ENCODE assay signal across 1 cellular context in genomic region chr7:97927797-97928748, GRCh38.
TF ChIP-seq lines count a peak whose summit lies in the region.

No MANE protein-coding gene starts in this region.

TF ChIP-seq in H1, 55 proteins besides CTCF, POLR2A, EP300 and RAD21:
- TF ChIP-seq CREB1 (IDR thresholded peaks at IDR 0.05) (peak; percentile 40; the same call in 1 of the 2 replicates), YY1 (IDR thresholded peaks at IDR 0.05; ENCODE audit: low read depth, low read length) (peak; percentile 42; the same call in 1 of the 2 replicates), TAF1 (IDR thresholded peaks at IDR 0.05; ENCODE audit: low read depth, low read length) (0 out of 2 replicates have a peak, but pooled peaks have one; percentile 23), MAX (IDR thresholded peaks at IDR 0.05) (peak; percentile 25; the same call in 1 of the 2 replicates), TBP (IDR thresholded peaks at IDR 0.05; ENCODE audit: low read depth, low read length) (peak; percentile 14; the same call in 1 of the 2 replicates)
TF ChIP-seq in H1: peak in this region for 5; not testable (repeated sequence) for 50.
